In genomic region chr5:152704286-152704685, GRCh38 we compare ENCODE assay signal across 33 cellular contexts.
"Had no signal": no experiment of that assay in that cellular context is flagged by ENCODE, and none has a peak within 500 bp of the region (broad histone marks: within the 10 kb centered on the region; RNA-seq: fewer than 3 reads in every experiment).

No MANE protein-coding gene starts in this region.

- H3K4me3 ChIP-seq: MG63, PC-9, SJCRH30, SK-N-MC had no signal

- DNase-seq: MG63, NCI-H1048, NCI-H1092 treated with DMSO at 0.1 percent for 48 hours, NCI-H1105 treated with DMSO at 0.1 percent for 48 hours, NCI-H1417, NCI-H1436, NCI-H146, NCI-H1694, NCI-H187, NCI-H1930, NCI-H2029 treated with DMSO at 0.1 percent for 48 hours, NCI-H2081 treated with DMSO at 0.1 percent for 48 hours, NCI-H2107, NCI-H2171, NCI-H226, NCI-H446 treated with DMSO at 0.1 percent for 48 hours, NCI-H510A, NCI-H524, NCI-H526, NCI-H69, NCI-H748 treated with DMSO at 0.1 percent for 48 hours, NCI-H82, PC-9, SHP77, SIG-M5, SJCRH30, T-cell had no signal

- H3K36me3 ChIP-seq: MG63, SJCRH30 had no signal

- H3K4me1 Mint-ChIP-seq: T-cell had no signal

- H3K4me1 ChIP-seq: SJCRH30 had no signal

- H3K4me2 ChIP-seq: PC-9 had no signal

- H3K27ac ChIP-seq: PC-9, RWPE1, SJCRH30, SK-N-MC had no signal

- FAIRE-seq: RCC 7860 had no signal

- H3K27me3 Mint-ChIP-seq: T-cell had no signal

- H3K27me3 ChIP-seq: SJCRH30 had no signal

- H3K36me3 Mint-ChIP-seq: T-cell had no signal

- H3K27ac Mint-ChIP-seq: T-cell had no signal

- H3K9me3 ChIP-seq: SJCRH30 had no signal

- ATAC-seq: Panc1, Right ventricle myocardium inferior, SK-N-SH treated with all-trans-retinoic acid at 6 μM for 48 hours, T-cell had no signal

- H2AFZ ChIP-seq: PC-9 had no signal

- H3K4me3 Mint-ChIP-seq: T-cell had no signal
